Comparison of ENCODE assay signal across 16 cellular contexts in genomic region chr20:59605691-59606364, GRCh38. TPM values are rescaled to one million over a fixed set of nuclear protein-coding genes. Genes with fewer than 3 reads are reported as not detected.
DNase-seq lines count a peak whose midpoint lies in the region; ATAC-seq, FAIRE-seq and TF ChIP-seq lines count a peak whose summit lies in the region.
"Had no signal": no experiment of that assay in that cellular context is flagged by ENCODE, and none has a peak within 500 bp of the region (broad histone marks: within the 10 kb centered on the region; RNA-seq: fewer than 3 reads in every experiment).

No MANE protein-coding gene starts in this region.

- no peak for ATAC-seq in WTC11
- ATAC-seq: K562 had no signal

- 0 out of 2 replicates have a peak, but pooled peaks cover 2% of the 10 kb centered on the region for H3K4me1 Mint-ChIP-seq in WTC11

- no peaks in the 10 kb centered on the region for H3K4me1 ChIP-seq in HUES48 (ENCODE audit: control insufficient read depth, insufficient read depth, low read length)
- H3K4me1 ChIP-seq in effector memory CD4-positive, alpha-beta T cell (ENCODE audit: control insufficient read depth, insufficient read depth, low read length, poor library complexity, severe bottlenecking) = no peaks in the 10 kb centered on the region

- no peak overlapping the region for H3K27ac ChIP-seq in HUES48 (ENCODE audit: low read depth, low read length)
- no peak overlapping the region for H3K27ac ChIP-seq in effector memory CD4-positive, alpha-beta T cell (ENCODE audit: insufficient read depth, low read length, poor library complexity, severe bottlenecking)
- H3K27ac ChIP-seq: tibial artery had no signal

- no peaks in the 10 kb centered on the region for H3K9me3 Mint-ChIP-seq in WTC11

- H3K9me3 ChIP-seq in HUES48 (ENCODE audit: control insufficient read depth, insufficient read depth, low read length) = no peaks in the 10 kb centered on the region
- H3K9me3 ChIP-seq in iPS-18c (ENCODE audit: control insufficient read depth, insufficient read depth, low read length) = peaks cover 2% of the 10 kb centered on the region
- H3K9me3 ChIP-seq in effector memory CD4-positive, alpha-beta T cell (ENCODE audit: control insufficient read depth, low read length) = no peaks in the 10 kb centered on the region
- H3K9me3 ChIP-seq: tibial artery had no signal

- no peak for FAIRE-seq in HTR-8/SVneo (lab: Jason Lieb, UNC)
- FAIRE-seq in H54 (lab: Jason Lieb, UNC) = no peak
- FAIRE-seq: K562 had no signal

- no peak overlapping the region for H3K27ac Mint-ChIP-seq in WTC11

- no peak for DNase-seq in WTC11 (ENCODE audit: low spot score)
- DNase-seq in pons (ENCODE audit: low spot score) = peak; percentile 61
- DNase-seq in HTR-8/SVneo (ENCODE audit: insufficient read length, low spot score) = no peak
- no peak for DNase-seq in hepatic stellate cell (ENCODE audit: low spot score)
- no peak for DNase-seq in H54 (ENCODE audit: insufficient read length, low spot score)
- no peak for DNase-seq in effector memory CD4-positive, alpha-beta T cell
- DNase-seq: activated CD4-positive, alpha-beta T cell treated with anti-CD3 and anti-CD28 coated beads, Interleukin-2, amount 50 U/mL, for 4 hours; activated naive CD4-positive, alpha-beta T cell treated with anti-CD3 and anti-CD28 coated beads, Interleukin-2, amount 50 U/mL, for 16 hours; cortex of kidney; erythroblast; islet precursor cell; tibial artery had no signal

- no peak for TF ChIP-seq CTCF in WTC11 (IDR thresholded peaks at IDR 0.05)

- peak overlapping the region; percentile 56; the same call in 1 of the 2 replicates for H3K4me3 ChIP-seq in HUES48 (ENCODE audit: low read depth, low read length)
- peak overlapping the region; percentile 50 for H3K4me3 ChIP-seq in iPS-18c (ENCODE audit: insufficient read depth, low read depth, low read length)
- no peak overlapping the region for H3K4me3 ChIP-seq in effector memory CD4-positive, alpha-beta T cell (ENCODE audit: insufficient read depth, low read depth, low read length, poor library complexity, severe bottlenecking)
- H3K4me3 ChIP-seq: K562, tibial artery had no signal

- H3K27me3 Mint-ChIP-seq in WTC11 (ENCODE audit: low read depth) = peaks cover 95% of the 10 kb centered on the region

- peak overlapping the region; percentile 55 for H3K4me3 Mint-ChIP-seq in WTC11

- no peak for TF ChIP-seq POLR2A in H54 (IDR thresholded peaks at IDR 0.05; ENCODE audit: low read depth, low read length)

- no peak overlapping the region for H3K9ac ChIP-seq in HUES48 (ENCODE audit: low read depth, low read length)

- POLR2A ChIA-PET in WTC11 (lab: Charles Lee) = no interaction called here

- CTCF ChIA-PET in WTC11 (lab: Charles Lee) = interaction anchor here (0.8 to 2.0 kb wide), 5 partner anchors 34 to 178 kb away, joined by 3 to 5 read pairs (median 3); no protein-coding TSS in a partner anchor

- no peaks in the 10 kb centered on the region for H3K36me3 ChIP-seq in HUES48 (ENCODE audit: control insufficient read depth, insufficient read depth, low read length)
- no peaks in the 10 kb centered on the region for H3K36me3 ChIP-seq in effector memory CD4-positive, alpha-beta T cell (ENCODE audit: control insufficient read depth, insufficient read depth, low read length)
- H3K36me3 ChIP-seq: tibial artery had no signal

- peaks cover 91% of the 10 kb centered on the region for H3K27me3 ChIP-seq in HUES48 (ENCODE audit: control insufficient read depth, insufficient read depth, low read length)
- no peaks in the 10 kb centered on the region for H3K27me3 ChIP-seq in effector memory CD4-positive, alpha-beta T cell (replicated peaks; ENCODE audit: control insufficient read depth, insufficient read depth, low read length, poor library complexity, severe bottlenecking)

- no peaks in the 10 kb centered on the region for H3K36me3 Mint-ChIP-seq in WTC11

TF ChIP-seq in WTC11, 78 proteins besides CTCF, POLR2A, EP300 and RAD21:
- TF ChIP-seq ETV6 (CRISPR knock-in tag; IDR thresholded peaks at IDR 0.05) (no peak), STAT6 (CRISPR knock-in tag; conservative IDR thresholded peaks at IDR 0.05; ENCODE audit: low read depth) (no peak), RELA (CRISPR knock-in tag; IDR thresholded peaks at IDR 0.05; ENCODE audit: borderline replicate concordance) (no peak), NFYB (CRISPR knock-in tag; conservative IDR thresholded peaks at IDR 0.05; ENCODE audit: low read depth) (no peak), SMAD4 (CRISPR knock-in tag; IDR thresholded peaks at IDR 0.05) (no peak), ZNF671 (CRISPR knock-in tag; IDR thresholded peaks at IDR 0.05) (no peak), MYBL2 (CRISPR knock-in tag; IDR thresholded peaks at IDR 0.05) (no peak), ELF4 (CRISPR knock-in tag; IDR thresholded peaks at IDR 0.05; ENCODE audit: low read depth) (no peak), JUN (CRISPR knock-in tag; IDR thresholded peaks at IDR 0.05) (no peak), ZBTB43 (CRISPR knock-in tag; IDR thresholded peaks at IDR 0.05) (no peak), CDX4 (CRISPR knock-in tag; IDR thresholded peaks at IDR 0.05; ENCODE audit: borderline replicate concordance) (no peak), MLX (CRISPR knock-in tag; IDR thresholded peaks at IDR 0.05) (no peak), ZMAT4 (CRISPR knock-in tag; IDR thresholded peaks at IDR 0.05) (no peak), NR2C2 (CRISPR knock-in tag; IDR thresholded peaks at IDR 0.05) (no peak), OVOL2 (CRISPR knock-in tag; IDR thresholded peaks at IDR 0.05; ENCODE audit: borderline replicate concordance) (no peak), FOXK1 (CRISPR knock-in tag; IDR thresholded peaks at IDR 0.05) (no peak)
TF ChIP-seq in WTC11: peak in this region for 0.

RNA-seq across cellular contexts. Expression of gene PHACTR3, which starts 1.5 kb away (rescaled TPM):
- total RNA-seq in WTC11 (2021) = 0.23 to 0.30 TPM (median 0.28 TPM) in 3 replicates
- total RNA-seq: glomerular endothelial cell, K562 had no signal
